ENCODE assay signal across 8 cellular contexts in the genomic region with DNA sequence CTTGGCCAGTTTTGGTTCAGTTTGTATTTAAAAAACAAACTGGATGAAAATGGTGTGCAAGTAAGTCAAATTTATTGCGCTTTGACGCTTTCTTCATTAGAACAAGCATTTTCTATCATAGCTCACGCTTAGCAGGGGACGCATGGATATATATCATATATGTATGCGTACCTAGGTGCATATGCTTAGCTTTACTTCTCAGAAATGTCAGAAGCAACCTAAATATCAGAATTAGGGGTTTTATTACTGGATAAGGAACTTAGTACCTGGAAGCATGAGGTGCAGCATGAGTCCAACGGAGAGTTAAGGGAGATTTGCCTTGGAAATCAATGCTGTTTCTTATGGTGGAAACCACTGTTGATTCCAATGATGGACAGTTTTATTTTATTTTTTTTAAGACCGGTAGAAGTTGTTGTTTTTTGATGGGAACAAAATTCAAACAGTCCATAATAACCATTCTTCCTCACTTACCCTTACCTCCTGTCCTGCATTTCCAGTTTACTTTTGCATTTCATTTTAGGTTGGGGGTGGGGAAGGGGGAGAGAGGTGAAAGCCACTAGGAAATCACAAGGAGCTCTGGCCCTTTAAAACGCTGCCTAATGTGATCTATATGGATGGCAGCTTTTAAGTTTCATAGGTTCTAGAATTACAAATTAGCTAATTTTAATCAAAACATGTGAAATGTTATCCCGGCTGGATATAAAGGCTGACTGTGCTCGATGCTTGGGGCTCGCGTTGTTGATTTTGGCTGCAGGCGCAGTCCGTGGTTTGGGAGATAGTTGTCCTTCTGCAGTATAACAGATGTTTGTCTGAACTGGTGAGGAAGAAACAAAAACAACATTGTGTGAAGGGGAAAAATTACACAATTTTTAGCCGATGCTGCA. TPM values are rescaled to one million over a fixed set of nuclear protein-coding genes. Genes with fewer than 3 reads are reported as not detected.
A peak's percentile ranks its signal among the peaks of the same experiment; 100 is the strongest.
DNase-seq lines count a peak whose midpoint lies in the region; ATAC-seq and TF ChIP-seq lines count a peak whose summit lies in the region.

No MANE protein-coding gene starts in this region.

- H4K20me1 ChIP-seq in Karpas-422 (ENCODE audit: insufficient read depth, low read depth, low read length) = peaks cover 3% of the 10 kb centered on the region; the same call in 1 of the 2 replicates

- H3K9ac ChIP-seq in Karpas-422 (ENCODE audit: low read length) = peak overlapping the region; percentile 87

- peak; percentile 91 for DNase-seq in Ammon's horn (ENCODE audit: low spot score)
- DNase-seq in Karpas-422 = peak; percentile 45
- DNase-seq in dorsolateral prefrontal cortex = peak; percentile 26 to 75 (median 58)
- peak; percentile 52 for DNase-seq in myocyte (ENCODE audit: low read depth)
- DNase-seq in SK-N-DZ (ENCODE audit: low spot score) = no peak
- no peak for DNase-seq in DMS153 (lab: John Stamatoyannopoulos, UW)
- DNase-seq in Kasumi-1 (lab: John Stamatoyannopoulos, UW) = no peak

- H3K4me2 ChIP-seq in Karpas-422 (ENCODE audit: low read depth, low read length, poor library complexity, severe bottlenecking) = peak overlapping the region; percentile 91

- H3K9me3 ChIP-seq in Karpas-422 (ENCODE audit: low read length) = no peaks in the 10 kb centered on the region

- peaks cover 64% of the 10 kb centered on the region for H3K4me1 ChIP-seq in Karpas-422 (ENCODE audit: low read length)

- H3K27ac ChIP-seq in Karpas-422 (ENCODE audit: low read length) = peak overlapping the region; percentile 84
- H3K27ac ChIP-seq in dorsolateral prefrontal cortex = peak overlapping the region in 58 of 59 donors; percentile 23 to 98 (median 94)

- no peaks in the 10 kb centered on the region for H3K9me2 ChIP-seq in Karpas-422 (replicated peaks; ENCODE audit: insufficient read depth, low read length)

- H3K4me3 ChIP-seq in Karpas-422 (ENCODE audit: low read length) = peak overlapping the region; percentile 93
- H3K4me3 ChIP-seq in dorsolateral prefrontal cortex = peak overlapping the region; percentile 63 to 96 (median 84)

- H3K27me3 ChIP-seq in Karpas-422 (ENCODE audit: low read length) = no peaks in the 10 kb centered on the region
- no peaks in the 10 kb centered on the region for H3K27me3 ChIP-seq in dorsolateral prefrontal cortex

- no peak overlapping the region for H2AFZ ChIP-seq in Karpas-422 (ENCODE audit: low read length)

- intact Hi-C loops in dorsolateral prefrontal cortex (cut with DNase I) = loop anchor here (2.0 to 10.0 kb wide), 5 partner anchors 49 to 183 kb away; no protein-coding TSS in a partner anchor

- TF ChIP-seq CTCF in dorsolateral prefrontal cortex (IDR thresholded peaks at IDR 0.05 in 54 of 56, conservative IDR thresholded peaks at IDR 0.05 in 2 of 56; ENCODE audit: low read depth in 1 of 56, partially characterized antibody in 56 of 56) = peak in 8 of 56 donors; percentile 6 to 29 (median 10)

- no peak for ATAC-seq in HG02970 (IDR thresholded peaks at IDR 0.05; ENCODE audit: low FRiP score, unreplicated experiment)

- peaks cover 15% of the 10 kb centered on the region; the same call in 1 of the 2 replicates for H3K36me3 ChIP-seq in Karpas-422 (ENCODE audit: insufficient read depth, low read length)

- peaks cover 68% of the 10 kb centered on the region for H3K79me2 ChIP-seq in Karpas-422 (ENCODE audit: low read length)

RNA-seq across cellular contexts. Expression of gene SOBP, which starts 2.1 kb away (rescaled TPM):
- total RNA-seq in Karpas-422 (2014; rRNA removed; shearing (Covaris generic); ENCODE audit: low replicate concordance) = 16.1 and 17.8 TPM in 2 replicates
- 10 to 100 TPM; 39.8 to 78.2 (median 56.6) TPM for total RNA-seq in dorsolateral prefrontal cortex
- 0.21 and 0.42 TPM in 2 replicates for total RNA-seq in myocyte
- 2.3 TPM for polyA plus RNA-seq in myocyte (2012)
- polyA plus RNA-seq in SK-N-DZ (2014; cell fraction: cytosol; rRNA removed) = 1.8 and 5.2 TPM in 2 replicates
- 3.0 and 4.4 TPM in 2 replicates for polyA plus RNA-seq in SK-N-DZ (2014; cell fraction: nucleus; rRNA removed)

RNA-seq across cellular contexts. Expression of gene PDSS2, which starts 32.7 kb away (rescaled TPM):
- 7.4 and 16.3 TPM in 2 replicates for total RNA-seq in Karpas-422 (2014; rRNA removed; shearing (Covaris generic); ENCODE audit: low replicate concordance)
- 10 to 100 TPM in 49 of 120 experiments, 1 to 10 TPM in 71; 6.3 to 14.5 (median 9.7) TPM for total RNA-seq in dorsolateral prefrontal cortex
- total RNA-seq in myocyte = 11.6 and 87.6 TPM in 2 replicates
- 9.6 TPM for polyA plus RNA-seq in myocyte (2012)
- polyA plus RNA-seq in SK-N-DZ (2014; cell fraction: cytosol; rRNA removed) = 12.3 and 14.3 TPM in 2 replicates
- 3.4 and 6.2 TPM in 2 replicates for polyA plus RNA-seq in SK-N-DZ (2014; cell fraction: nucleus; rRNA removed)

Comparison
In these comparisons a context has a peak if more than half of its experiments do, and no peak if none do; other contexts are left out.
1. DNase-seq: peak in Ammon's horn (single experiment), Karpas-422 (single experiment), dorsolateral prefrontal cortex (10 of 10) and myocyte (single experiment); none in SK-N-DZ (single experiment), DMS153 (single experiment) and Kasumi-1 (0 of 2).
2. RNA of gene SOBP, which starts 2.1 kb away (total RNA-seq): 39.8 to 78.2 TPM in dorsolateral prefrontal cortex and 16.1 to 17.8 TPM in Karpas-422; 0.21 to 0.42 TPM in myocyte; every median in the first group is over 10 times any median in the second.